ENCODE assay signal across 1 cellular context in the genomic region with DNA sequence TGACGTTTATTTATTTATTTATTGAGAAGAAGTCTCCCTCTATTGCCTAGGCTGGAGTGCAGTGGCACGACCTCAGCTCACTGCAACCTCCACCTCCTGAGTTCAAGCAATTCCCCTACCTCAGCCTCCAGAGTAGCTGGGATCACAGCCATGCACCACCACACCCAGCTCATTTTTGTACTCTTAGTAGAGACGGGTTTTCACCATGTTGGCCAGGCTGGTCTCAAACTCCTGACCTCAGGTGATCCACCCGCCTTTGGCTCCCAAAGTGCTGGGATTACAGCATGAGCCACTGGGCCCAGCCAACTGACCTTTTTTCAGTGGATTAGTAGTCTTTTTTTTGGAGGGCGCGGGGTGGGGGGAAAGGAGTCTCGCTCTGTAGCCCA.
A peak's percentile ranks its signal among the peaks of the same experiment; 100 is the strongest.
TF ChIP-seq lines count a peak whose summit lies in the region.

No MANE protein-coding gene starts in this region.

TF ChIP-seq in GM12878, 131 proteins besides CTCF, POLR2A, EP300 and RAD21:
- peak; percentile 4 for TF ChIP-seq MEF2B (IDR thresholded peaks at IDR 0.05; ENCODE audit: partially characterized antibody, poor library complexity, severe bottlenecking)
